Comparison of ENCODE assay signal across 26 cellular contexts in genomic region chr1:238384381-238384780, GRCh38.
DNase-seq lines count a peak whose midpoint lies in the region; ATAC-seq, FAIRE-seq and TF ChIP-seq lines count a peak whose summit lies in the region.
"Had no signal": no experiment of that assay in that cellular context is flagged by ENCODE, and none has a peak within 500 bp of the region (broad histone marks: within the 10 kb centered on the region; RNA-seq: fewer than 3 reads in every experiment).

No MANE protein-coding gene starts in this region.

- no peak overlapping the region for H3K4ac ChIP-seq in H1 (replicated peaks; ENCODE audit: insufficient read length, low read depth, low read length)

- no peak overlapping the region for H4K5ac ChIP-seq in H1 (ENCODE audit: insufficient read length, low read depth, low read length)

- 95% methylated on average over 5 of the region's 5 CpGs; no CpG with 5 or more reads in 1 of the 2 experiments for WGBS in H1 (ENCODE audit: extremely low coverage in 1 of 2, insufficient coverage in 1 of 2, insufficient read length in 1 of 2, insufficient replicate concordance in 2 of 2, low coverage in 1 of 2, low lambda C conversion rate in 2 of 2, missing lambda C conversion rate in 1 of 2), 2 experiments
- WGBS in right lobe of liver (ENCODE audit: insufficient coverage, low coverage, low lambda C conversion rate, missing lambda C conversion rate) = 47% methylated on average over 5 of the region's 5 CpGs

- H4K91ac ChIP-seq in H1 (replicated peaks; ENCODE audit: insufficient read length, low read length) = no peak overlapping the region

- H3K9me3 ChIP-seq in H1 (ENCODE audit: insufficient read depth in 2 of 2, low read depth in 1 of 2, low read length in 1 of 2) (no peaks in the 10 kb centered on the region), right lobe of liver (no peaks in the 10 kb centered on the region)
- H3K9me3 ChIP-seq: MG63 had no signal

- no peak overlapping the region for H3K18ac ChIP-seq in H1 (ENCODE audit: extremely low read depth, low read length)

- no peak overlapping the region for H4K8ac ChIP-seq in H1 (ENCODE audit: extremely low read depth, insufficient read depth, low read length)

- TF ChIP-seq POLR2A in H1 (IDR thresholded peaks at IDR 0.05; ENCODE audit: control extremely low read depth in 1 of 2, low read depth in 2 of 2, low read length in 2 of 2) (no peak), right lobe of liver (IDR thresholded peaks at IDR 0.05) (no peak)

- intact Hi-C loops in right lobe of liver (cut with DNase I) = no loop called here

- peaks cover 21% of the 10 kb centered on the region; the same call in 1 of the 2 replicates for H3K4me1 Mint-ChIP-seq in HFFc6 (ENCODE audit: low read depth)
- H3K4me1 Mint-ChIP-seq in activated CD4-positive, alpha-beta T cell treated with anti-CD3 and anti-CD28 coated beads, Interleukin-2, amount 10 ng/mL, durations not matched to agents 7 days and 5 days = no peaks in the 10 kb centered on the region
- H3K4me1 Mint-ChIP-seq: B cell, CD14-positive monocyte, IgD-negative memory B cell had no signal

- no peak for TF ChIP-seq RAD21 in H1 (IDR thresholded peaks at IDR 0.05 in 1 of 2, conservative IDR thresholded peaks at IDR 0.05 in 1 of 2; ENCODE audit: low read depth in 2 of 2, low read length in 2 of 2)

- H3K9ac ChIP-seq in H1 (replicated peaks in 1 of 4; ENCODE audit: extremely low read depth in 1 of 4, low read depth in 3 of 4, low read length in 3 of 4) = no peak overlapping the region
- H3K9ac ChIP-seq: GM23248 had no signal

- H2BK15ac ChIP-seq in H1 (ENCODE audit: low read length) = no peak overlapping the region

- H3K4me3 ChIP-seq in H1 (ENCODE audit: extremely low read depth in 1 of 4, insufficient read depth in 2 of 4, low read depth in 3 of 4, low read length in 4 of 4) = no peak overlapping the region
- H3K4me3 ChIP-seq in right lobe of liver = no peak overlapping the region
- H3K4me3 ChIP-seq: GM23248, MG63, SK-N-MC had no signal

- H3K27ac ChIP-seq in H1 (ENCODE audit: low read depth, low read length) (no peak overlapping the region), right lobe of liver (no peak overlapping the region)
- H3K27ac ChIP-seq: GM23248, HL-60, SK-N-MC had no signal

- H3K79me1 ChIP-seq in H1 (ENCODE audit: low read depth, low read length) = no peaks in the 10 kb centered on the region

- H3K27me3 ChIP-seq in H1 (replicated peaks in 1 of 4; ENCODE audit: control insufficient read depth in 3 of 4, extremely low read depth in 1 of 4, insufficient read depth in 3 of 4, low read length in 3 of 4) (no peaks in the 10 kb centered on the region), right lobe of liver (no peaks in the 10 kb centered on the region)
- H3K27me3 ChIP-seq: MG63 had no signal

- H3K14ac ChIP-seq in H1 (ENCODE audit: insufficient read length) = no peak overlapping the region

- CTCF ChIA-PET in H1 (lab: Charles Lee; ENCODE audit: partially characterized antibody) = interaction anchor here (0.8 kb wide), 1 partner anchor 15 kb away, joined by 3 read pairs; no protein-coding TSS in a partner anchor
- CTCF ChIA-PET in activated CD4-positive, alpha-beta T cell treated with anti-CD3 and anti-CD28 coated beads, Interleukin-2, amount 10 ng/mL, durations not matched to agents 7 days and 5 days (lab: Charles Lee) = interaction anchor here (1.3 kb wide), 1 partner anchor 9 kb away, joined by 3 read pairs; no protein-coding TSS in a partner anchor

- H3K27me3 Mint-ChIP-seq in HFFc6 (ENCODE audit: insufficient read depth) = no peaks in the 10 kb centered on the region
- no peaks in the 10 kb centered on the region for H3K27me3 Mint-ChIP-seq in activated CD4-positive, alpha-beta T cell treated with anti-CD3 and anti-CD28 coated beads, Interleukin-2, amount 10 ng/mL, durations not matched to agents 7 days and 5 days
- H3K27me3 Mint-ChIP-seq: B cell, IgD-negative memory B cell had no signal

- TF ChIP-seq EP300 in H1 (IDR thresholded peaks at IDR 0.05; ENCODE audit: borderline replicate concordance in 1 of 2, low read depth in 2 of 2, low read length in 2 of 2) = no peak

- H2BK120ac ChIP-seq in H1 (replicated peaks; ENCODE audit: low read depth, low read length) = no peak overlapping the region

- ATAC-seq in right lobe of liver = no peak

- H3K4me1 ChIP-seq in H1 (replicated peaks in 1 of 4; ENCODE audit: control insufficient read depth in 3 of 4, insufficient read depth in 4 of 4, low read length in 3 of 4) (peaks cover 0 to 6% (median 2%) of the 10 kb centered on the region in 4 experiments; a peak in 2 of 7 replicates), right lobe of liver (no peaks in the 10 kb centered on the region)

- no peaks in the 10 kb centered on the region for H4K20me1 ChIP-seq in H1 (replicated peaks in 1 of 2; ENCODE audit: control insufficient read depth in 1 of 2, insufficient read depth in 2 of 2, low read length in 2 of 2)

- H3K36me3 ChIP-seq in H1 (ENCODE audit: control insufficient read depth in 2 of 4, insufficient read depth in 4 of 4, low read length in 3 of 4) (no peaks in the 10 kb centered on the region), right lobe of liver (no peaks in the 10 kb centered on the region)
- H3K36me3 ChIP-seq: MG63 had no signal

- H3K36me3 Mint-ChIP-seq in HFFc6 (ENCODE audit: low read depth) = no peaks in the 10 kb centered on the region
- H3K36me3 Mint-ChIP-seq in activated CD4-positive, alpha-beta T cell treated with anti-CD3 and anti-CD28 coated beads, Interleukin-2, amount 10 ng/mL, durations not matched to agents 7 days and 5 days (ENCODE audit: low read depth) = no peaks in the 10 kb centered on the region
- H3K36me3 Mint-ChIP-seq: CD14-positive monocyte, IgD-negative memory B cell had no signal

- H2BK5ac ChIP-seq in H1 (ENCODE audit: low read depth, low read length) = no peak overlapping the region; the same call in 1 of the 2 replicates

- POLR2A ChIA-PET in H1 (lab: Charles Lee; ENCODE audit: partially characterized antibody) = no interaction called here
- POLR2A ChIA-PET in activated CD4-positive, alpha-beta T cell treated with anti-CD3 and anti-CD28 coated beads, Interleukin-2, amount 10 ng/mL, durations not matched to agents 7 days and 5 days (lab: Charles Lee) = no interaction called here

- no peaks in the 10 kb centered on the region for H3K9me3 Mint-ChIP-seq in HFFc6
- H3K9me3 Mint-ChIP-seq in activated CD4-positive, alpha-beta T cell treated with anti-CD3 and anti-CD28 coated beads, Interleukin-2, amount 10 ng/mL, durations not matched to agents 7 days and 5 days = peaks cover 9% of the 10 kb centered on the region

- no peak overlapping the region for H3K23ac ChIP-seq in H1 (ENCODE audit: insufficient read length)

- peak overlapping the region; percentile 24; the same call in 1 of the 2 replicates for H2BK20ac ChIP-seq in H1 (ENCODE audit: low read length)

- no peak overlapping the region for H3K27ac Mint-ChIP-seq in HFFc6
- no peak overlapping the region for H3K27ac Mint-ChIP-seq in activated CD4-positive, alpha-beta T cell treated with anti-CD3 and anti-CD28 coated beads, Interleukin-2, amount 10 ng/mL, durations not matched to agents 7 days and 5 days
- H3K27ac Mint-ChIP-seq: B cell, CD14-positive monocyte, IgD-negative memory B cell had no signal

- TF ChIP-seq CTCF in D721Med (IDR thresholded peaks at IDR 0.05; ENCODE audit: insufficient read depth, missing control alignments) = no peak
- TF ChIP-seq CTCF in HFFc6 (IDR thresholded peaks at IDR 0.05) = peak; percentile 41; the same call in 1 of the 2 replicates
- no peak for TF ChIP-seq CTCF in H1 (IDR thresholded peaks at IDR 0.05; ENCODE audit: control extremely low read depth in 1 of 3, insufficient read depth in 1 of 3, low read depth in 1 of 3, low read length in 3 of 3)
- TF ChIP-seq CTCF in right lobe of liver (IDR thresholded peaks at IDR 0.05) = no peak

- peak; percentile 87 for FAIRE-seq in D721Med (lab: Jason Lieb, UNC)
- no peak for FAIRE-seq in H1 (lab: Jason Lieb, UNC)
- FAIRE-seq: A204.1 had no signal

- no peaks in the 10 kb centered on the region for H3K79me2 ChIP-seq in H1 (ENCODE audit: control insufficient read depth in 1 of 2, insufficient read depth in 2 of 2, low read length in 2 of 2)

- H2AFZ ChIP-seq in H1 (ENCODE audit: low read length) = no peak overlapping the region; the same call in 1 of the 2 replicates
- H2AFZ ChIP-seq: GM23248 had no signal

- H2AK5ac ChIP-seq in H1 (ENCODE audit: low read depth, low read length) = no peak overlapping the region

- H3K56ac ChIP-seq in H1 (replicated peaks; ENCODE audit: insufficient read length, low read depth, low read length) = no peak overlapping the region

- no peak overlapping the region; the same call in 1 of the 2 replicates for H3K4me3 Mint-ChIP-seq in HFFc6
- no peak overlapping the region for H3K4me3 Mint-ChIP-seq in activated CD4-positive, alpha-beta T cell treated with anti-CD3 and anti-CD28 coated beads, Interleukin-2, amount 10 ng/mL, durations not matched to agents 7 days and 5 days
- H3K4me3 Mint-ChIP-seq: B cell, CD14-positive monocyte, IgD-negative memory B cell had no signal

- DNase-seq in D721Med (ENCODE audit: insufficient read length, low spot score) = no peak
- no peak for DNase-seq in HFFc6
- peak; percentile 20 for DNase-seq in RPMI7951 (ENCODE audit: low read depth)
- DNase-seq in H1 (ENCODE audit: low read depth in 1 of 2, low spot score in 2 of 2) = no peak
- DNase-seq in activated CD4-positive, alpha-beta T cell treated with anti-CD3 and anti-CD28 coated beads, Interleukin-2, amount 10 ng/mL, durations not matched to agents 7 days and 5 days = no peak
- DNase-seq in ureter (ENCODE audit: low spot score) = no peak
- DNase-seq in NCI-H1930 (lab: John Stamatoyannopoulos, UW) = no peak
- no peak for DNase-seq in right lobe of liver
- DNase-seq: DMS 273 treated with DMSO at 0.1 percent for 48 hours, GF-D8, GM23248, HCEC 1CT, MG63, NCI-H1417, NCI-H1694 treated with DMSO at 0.1 percent for 48 hours, NCI-H446, NCI-H526 treated with DMSO at 0.1 percent for 48 hours, OCI-M1, Right ventricle myocardium superior, SW 1271 had no signal

- no peaks in the 10 kb centered on the region for H3K23me2 ChIP-seq in H1 (ENCODE audit: low read depth, low read length)

- no peak overlapping the region for H2BK12ac ChIP-seq in H1 (ENCODE audit: low read depth, low read length)

- no peak overlapping the region for H3K4me2 ChIP-seq in H1 (ENCODE audit: insufficient read depth in 1 of 2, low read depth in 2 of 2, low read length in 2 of 2)
